ENCODE assay signal across 10 cellular contexts in the genomic region with DNA sequence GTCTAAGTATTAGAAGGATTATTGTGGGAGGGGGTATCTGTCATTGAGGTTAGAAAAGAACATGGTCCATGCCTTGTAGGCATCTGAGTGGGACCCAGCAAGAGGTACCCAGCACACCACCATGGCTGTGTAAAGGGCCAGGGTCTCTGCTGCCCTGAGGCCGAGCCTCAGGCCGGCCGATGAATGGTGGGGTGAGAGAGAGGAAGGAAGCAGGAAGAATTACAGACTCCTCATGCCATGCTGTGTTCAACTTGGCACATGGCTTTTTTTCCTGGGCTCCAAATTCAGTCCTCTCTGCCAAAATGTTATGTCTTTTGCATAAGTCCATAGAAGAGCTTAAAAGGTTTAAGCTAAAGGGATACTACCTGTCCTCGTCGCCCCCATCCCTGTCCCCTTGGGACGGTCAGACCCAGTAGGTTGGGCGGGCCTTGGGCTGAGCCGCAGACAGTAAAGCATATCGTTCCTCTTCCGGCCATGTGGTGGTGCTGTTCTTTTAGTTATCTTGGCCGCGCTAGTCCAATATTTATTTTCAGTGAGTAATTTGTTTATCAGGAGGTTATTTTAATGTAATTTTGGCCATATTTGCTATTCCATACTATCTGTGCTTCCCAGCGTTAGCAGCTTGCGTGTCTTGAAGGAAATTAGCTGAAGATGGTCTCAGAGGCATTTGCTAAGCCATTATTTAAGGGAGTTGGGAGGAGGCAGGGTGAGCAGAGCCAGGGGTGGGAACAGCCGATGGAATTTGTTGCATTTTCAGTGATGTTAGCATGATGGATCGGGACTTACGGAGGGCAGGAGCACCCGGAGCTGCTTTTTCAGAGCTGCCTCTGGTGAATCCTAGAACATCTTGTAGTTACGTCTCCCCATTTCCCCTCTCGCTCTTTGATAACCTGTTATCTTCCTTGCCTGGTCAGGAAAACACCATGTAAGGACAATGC.
A peak's percentile ranks its signal among the peaks of the same experiment; 100 is the strongest.
DNase-seq lines count a peak whose midpoint lies in the region; ATAC-seq and TF ChIP-seq lines count a peak whose summit lies in the region.
"Had no signal": no experiment of that assay in that cellular context is flagged by ENCODE, and none has a peak within 500 bp of the region (broad histone marks: within the 10 kb centered on the region; RNA-seq: fewer than 3 reads in every experiment).

No MANE protein-coding gene starts in this region.

- H3K4me1 ChIP-seq in DOHH2 (ENCODE audit: control insufficient read depth, low read length) (no peaks in the 10 kb centered on the region), GM23248 (ENCODE audit: insufficient read depth) (no peaks in the 10 kb centered on the region)
- H3K4me1 ChIP-seq: SJSA1 had no signal

- H3K27me3 ChIP-seq in DOHH2 (ENCODE audit: control insufficient read depth, low read length) (no peaks in the 10 kb centered on the region), GM23248 (replicated peaks; ENCODE audit: insufficient read depth) (no peaks in the 10 kb centered on the region)
- H3K27me3 ChIP-seq: SJSA1 had no signal

- H3K4me3 ChIP-seq in DOHH2 (ENCODE audit: low read length) (no peak overlapping the region), GM23248 (no peak overlapping the region), fibroblast of pulmonary artery (replicated peaks; ENCODE audit: low read depth, low read length) (no peak overlapping the region)
- H3K4me3 ChIP-seq: SJSA1, skin epidermis had no signal

- H4K20me1 ChIP-seq in DOHH2 (ENCODE audit: control insufficient read depth, insufficient read depth, low read depth, low read length): no peaks in the 10 kb centered on the region
- H4K20me1 ChIP-seq in GM23248 (ENCODE audit: insufficient read depth): no peaks in the 10 kb centered on the region

- TF ChIP-seq CTCF in DOHH2 (IDR thresholded peaks at IDR 0.05; ENCODE audit: low read depth, low read length, poor library complexity, severe bottlenecking) (peak; percentile 79), fibroblast of pulmonary artery (IDR thresholded peaks at IDR 0.05; ENCODE audit: low read length, missing control alignments) (peak; percentile 25)

- H2AFZ ChIP-seq in GM23248: no peak overlapping the region

- no peak overlapping the region for H3K9ac ChIP-seq in GM23248

- H3F3A ChIP-seq in DOHH2 (ENCODE audit: control insufficient read depth, insufficient read depth) (no peaks in the 10 kb centered on the region), GM23248 (ENCODE audit: insufficient read depth) (no peaks in the 10 kb centered on the region)

- 3 to 5% methylated on average over 20 of the region's 20 CpGs for WGBS in GM23248 (ENCODE audit: low coverage in 1 of 2, low lambda C conversion rate in 2 of 2, missing lambda C conversion rate in 2 of 2), 2 experiments

- H3K79me2 ChIP-seq in DOHH2 (ENCODE audit: control insufficient read depth, low read length) (no peaks in the 10 kb centered on the region), GM23248 (ENCODE audit: insufficient read depth) (no peaks in the 10 kb centered on the region)

- ATAC-seq in HG03469 (IDR thresholded peaks at IDR 0.05; ENCODE audit: unreplicated experiment): no peak

- H3K9me3 ChIP-seq in DOHH2 (ENCODE audit: control insufficient read depth, insufficient read depth, low read length) (no peaks in the 10 kb centered on the region), GM23248 (ENCODE audit: low read depth) (no peaks in the 10 kb centered on the region)
- H3K9me3 ChIP-seq: SJSA1 had no signal

- intact Hi-C loops in posterior cingulate gyrus (cut with DNase I): loop anchor here (10.0 kb wide), 1 partner anchor 523 kb away; no protein-coding TSS in a partner anchor

- H3K27ac ChIP-seq in DOHH2 (ENCODE audit: low read depth, low read length) (no peak overlapping the region), GM23248 (no peak overlapping the region)
- H3K27ac ChIP-seq: SJSA1, skin epidermis had no signal

- H3K4me2 ChIP-seq in DOHH2 (ENCODE audit: low read length): no peak overlapping the region
- H3K4me2 ChIP-seq in GM23248 (ENCODE audit: unreplicated experiment): no peak overlapping the region

- DNase-seq in GM23248 (peak; percentile 27), NCI-H146 treated with DMSO at 0.1 percent for 48 hours (lab: John Stamatoyannopoulos, UW; ENCODE audit: unreplicated experiment) (peak; percentile 5), fibroblast of pulmonary artery (ENCODE audit: low read depth) (peak; percentile 21), posterior cingulate gyrus (peak in 6 of 10 donors; percentile 16 to 82 (median 36)), KG1 (lab: John Stamatoyannopoulos, UW) (no peak)
- peak; percentile 31 to 35 for DNase-seq in activated CD4-positive, alpha-beta T cell treated with anti-CD3 and anti-CD28 coated beads, Interleukin-2, amount 50 U/mL, for 48 hours

- no peaks in the 10 kb centered on the region for H3K36me3 ChIP-seq in DOHH2 (ENCODE audit: control insufficient read depth, low read length)
- H3K36me3 ChIP-seq in GM23248 (ENCODE audit: low read depth): no peaks in the 10 kb centered on the region
- H3K36me3 ChIP-seq: SJSA1 had no signal

- in situ Hi-C loops in GM23248 (cut with MboI): no loop called here

- H3K9me2 ChIP-seq in DOHH2 (replicated peaks; ENCODE audit: control insufficient read depth, low read length): no peaks in the 10 kb centered on the region
- no peaks in the 10 kb centered on the region for H3K9me2 ChIP-seq in GM23248 (ENCODE audit: insufficient read depth)
